In the genomic region with DNA sequence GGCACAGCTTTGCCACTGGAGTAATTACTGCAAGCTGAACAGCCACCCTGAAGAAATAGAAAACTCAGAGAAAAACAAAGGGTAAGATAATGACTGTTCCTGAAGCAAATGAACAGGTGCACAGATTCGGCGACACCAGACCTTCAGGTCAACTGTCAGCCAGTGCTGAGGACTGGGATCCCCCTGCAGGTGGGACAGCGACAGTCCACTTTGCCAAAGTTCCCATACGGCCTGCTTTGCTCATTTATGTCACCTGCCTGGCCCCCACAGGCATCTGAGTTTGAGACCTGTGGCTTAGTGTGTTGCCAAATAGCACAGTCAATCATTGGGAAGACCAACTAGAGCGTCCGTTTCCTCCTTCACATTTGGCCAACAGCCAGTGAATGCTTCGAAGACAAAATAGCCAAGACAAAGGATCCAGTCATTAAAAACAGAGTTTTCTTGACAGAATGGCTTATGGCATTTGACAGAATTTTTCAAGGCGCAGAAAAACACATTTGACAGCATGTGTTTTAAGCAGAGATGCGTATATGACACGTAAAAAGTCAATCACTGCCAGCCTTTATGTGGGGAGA, we compare ENCODE assay signal across 16 cellular contexts.
DNase-seq lines count a peak whose midpoint lies in the region; ATAC-seq and TF ChIP-seq lines count a peak whose summit lies in the region.
"Had no signal": no experiment of that assay in that cellular context is flagged by ENCODE, and none has a peak within 500 bp of the region (broad histone marks: within the 10 kb centered on the region; RNA-seq: fewer than 3 reads in every experiment).

No MANE protein-coding gene starts in this region.

- no peak overlapping the region for H3K27ac Mint-ChIP-seq in WTC11
- H3K27ac Mint-ChIP-seq: activated CD4-positive, alpha-beta T cell treated with anti-CD3 and anti-CD28 coated beads, Interleukin-2, amount 10 ng/mL, durations not matched to agents 24 days and 14 days; activated naive CD4-positive, alpha-beta T cell treated with anti-CD3 and anti-CD28 coated beads for 36 hours; dendritic cell treated with granulocyte-macrophage colony-stimulating factor and Interleukin-4, amounts not matched to agents 40 ng/mL and 50 ng/mL, for 4 days; memory B cell had no signal

- H3K4me1 Mint-ChIP-seq in WTC11: peaks cover 4% of the 10 kb centered on the region
- H3K4me1 Mint-ChIP-seq: activated CD4-positive, alpha-beta T cell treated with anti-CD3 and anti-CD28 coated beads, Interleukin-2, amount 10 ng/mL, durations not matched to agents 24 days and 14 days; memory B cell had no signal

- DNase-seq in D341Med (ENCODE audit: low spot score) (peak; percentile 42), HEK293T (ENCODE audit: extremely low spot score) (peak; percentile 20), WTC11 (ENCODE audit: low spot score) (peak; percentile 62), left kidney (ENCODE audit: low read depth, low spot score) (peak; percentile 36), lower leg skin (ENCODE audit: low spot score in 2 of 2) (no peak), NCI-H2171 treated with DMSO at 0.1 percent for 48 hours (lab: John Stamatoyannopoulos, UW) (no peak), OCI-M1 (lab: John Stamatoyannopoulos, UW) (no peak)
- no peak for DNase-seq in activated CD4-positive, alpha-beta T cell treated with anti-CD3 and anti-CD28 coated beads, Interleukin-2, amount 50 U/mL, for 48 hours
- DNase-seq: activated CD4-positive, alpha-beta T cell treated with anti-CD3 and anti-CD28 coated beads, Interleukin-2, amount 10 ng/mL, durations not matched to agents 24 days and 14 days; activated naive CD4-positive, alpha-beta T cell treated with anti-CD3 and anti-CD28 coated beads for 36 hours; retina had no signal

- H3K4me3 Mint-ChIP-seq in WTC11: no peak overlapping the region
- H3K4me3 Mint-ChIP-seq: activated CD4-positive, alpha-beta T cell treated with anti-CD3 and anti-CD28 coated beads, Interleukin-2, amount 10 ng/mL, durations not matched to agents 24 days and 14 days; activated naive CD4-positive, alpha-beta T cell treated with anti-CD3 and anti-CD28 coated beads for 36 hours; dendritic cell treated with granulocyte-macrophage colony-stimulating factor and Interleukin-4, amounts not matched to agents 40 ng/mL and 50 ng/mL, for 4 days; memory B cell had no signal

- no peak for TF ChIP-seq POLR2A in lower leg skin (IDR thresholded peaks at IDR 0.05)

- CTCF ChIA-PET in HEK293T (lab: Yijun Ruan, JAX): no interaction called here
- CTCF ChIA-PET in WTC11 (lab: Charles Lee): interaction anchor here (1.0 to 1.7 kb wide), 2 partner anchors 13 to 81 kb away, joined by 3 to 7 read pairs; no protein-coding TSS in a partner anchor

- WGBS in lower leg skin, 2 donors: 48 to 49% methylated on average over 10 of the region's 10 CpGs

- intact Hi-C loops in lower leg skin (cut with DNase I; ENCODE audit: low total_unique reads): no loop called here

- peak; percentile 31; the same call in 1 of the 2 replicates for TF ChIP-seq CTCF in WTC11 (IDR thresholded peaks at IDR 0.05)
- TF ChIP-seq CTCF in lower leg skin (IDR thresholded peaks at IDR 0.05): no peak

- no peaks in the 10 kb centered on the region for H3K36me3 Mint-ChIP-seq in WTC11
- H3K36me3 Mint-ChIP-seq: memory B cell had no signal

- POLR2A ChIA-PET in HEK293T (lab: Yijun Ruan, JAX): no interaction called here
- POLR2A ChIA-PET in WTC11 (lab: Charles Lee): no interaction called here

- peak; percentile 81 for ATAC-seq in WTC11
- ATAC-seq: gastroesophageal sphincter had no signal

- no peak overlapping the region for H3K4me3 ChIP-seq in lower leg skin (ENCODE audit: low read depth, poor library complexity, severe bottlenecking)
- H3K4me3 ChIP-seq: gastroesophageal sphincter, SK-N-MC, thyroid gland had no signal

- H3K27me3 Mint-ChIP-seq in WTC11 (ENCODE audit: low read depth): no peaks in the 10 kb centered on the region
- H3K27me3 Mint-ChIP-seq: activated CD4-positive, alpha-beta T cell treated with anti-CD3 and anti-CD28 coated beads, Interleukin-2, amount 10 ng/mL, durations not matched to agents 24 days and 14 days; dendritic cell treated with granulocyte-macrophage colony-stimulating factor and Interleukin-4, amounts not matched to agents 40 ng/mL and 50 ng/mL, for 4 days had no signal

- H3K9me3 Mint-ChIP-seq in WTC11: no peaks in the 10 kb centered on the region
- H3K9me3 Mint-ChIP-seq: activated CD4-positive, alpha-beta T cell treated with anti-CD3 and anti-CD28 coated beads, Interleukin-2, amount 10 ng/mL, durations not matched to agents 24 days and 14 days; activated naive CD4-positive, alpha-beta T cell treated with anti-CD3 and anti-CD28 coated beads for 36 hours; dendritic cell treated with granulocyte-macrophage colony-stimulating factor and Interleukin-4, amounts not matched to agents 40 ng/mL and 50 ng/mL, for 4 days; memory B cell had no signal

TF ChIP-seq in HEK293T, 16 proteins besides CTCF, POLR2A, EP300 and RAD21:
- no peak for TF ChIP-seq LEF1 (IDR thresholded peaks at IDR 0.05; ENCODE audit: borderline replicate concordance)
- no peak for TF ChIP-seq SUZ12 (IDR thresholded peaks at IDR 0.05)
- TF ChIP-seq, protein P1, sequence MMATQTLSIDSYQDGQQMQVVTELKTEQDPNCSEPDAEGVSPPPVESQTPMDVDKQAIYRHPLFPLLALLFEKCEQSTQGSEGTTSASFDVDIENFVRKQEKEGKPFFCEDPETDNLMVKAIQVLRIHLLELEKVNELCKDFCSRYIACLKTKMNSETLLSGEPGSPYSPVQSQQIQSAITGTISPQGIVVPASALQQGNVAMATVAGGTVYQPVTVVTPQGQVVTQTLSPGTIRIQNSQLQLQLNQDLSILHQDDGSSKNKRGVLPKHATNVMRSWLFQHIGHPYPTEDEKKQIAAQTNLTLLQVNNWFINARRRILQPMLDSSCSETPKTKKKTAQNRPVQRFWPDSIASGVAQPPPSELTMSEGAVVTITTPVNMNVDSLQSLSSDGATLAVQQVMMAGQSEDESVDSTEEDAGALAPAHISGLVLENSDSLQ (IDR thresholded peaks at IDR 0.05): no peak
- TF ChIP-seq ELF4 (IDR thresholded peaks at IDR 0.05): no peak
- no peak for TF ChIP-seq FOXA1 (IDR thresholded peaks at IDR 0.05)
- TF ChIP-seq ZNF384 (IDR thresholded peaks at IDR 0.05): no peak
- no peak for TF ChIP-seq L3MBTL2 (conservative IDR thresholded peaks at IDR 0.05)
- TF ChIP-seq FOXK2 (IDR thresholded peaks at IDR 0.05): no peak
- no peak for TF ChIP-seq TARDBP (IDR thresholded peaks at IDR 0.05)
- no peak for TF ChIP-seq ARNT (IDR thresholded peaks at IDR 0.05)
- no peak for TF ChIP-seq SP1 (IDR thresholded peaks at IDR 0.05)
- no peak for TF ChIP-seq BHLHE40 (IDR thresholded peaks at IDR 0.05; ENCODE audit: borderline replicate concordance)
- TF ChIP-seq NFRKB (IDR thresholded peaks at IDR 0.05): no peak
- TF ChIP-seq HDGF (IDR thresholded peaks at IDR 0.05; ENCODE audit: borderline replicate concordance): no peak
- TF ChIP-seq FOXM1 (IDR thresholded peaks at IDR 0.05; ENCODE audit: borderline replicate concordance): no peak
- TF ChIP-seq CTBP1 (IDR thresholded peaks at IDR 0.05; ENCODE audit: borderline replicate concordance): no peak

TF ChIP-seq in WTC11, 78 proteins besides CTCF, POLR2A, EP300 and RAD21 (continues in another document):
- TF ChIP-seq, protein P2, sequence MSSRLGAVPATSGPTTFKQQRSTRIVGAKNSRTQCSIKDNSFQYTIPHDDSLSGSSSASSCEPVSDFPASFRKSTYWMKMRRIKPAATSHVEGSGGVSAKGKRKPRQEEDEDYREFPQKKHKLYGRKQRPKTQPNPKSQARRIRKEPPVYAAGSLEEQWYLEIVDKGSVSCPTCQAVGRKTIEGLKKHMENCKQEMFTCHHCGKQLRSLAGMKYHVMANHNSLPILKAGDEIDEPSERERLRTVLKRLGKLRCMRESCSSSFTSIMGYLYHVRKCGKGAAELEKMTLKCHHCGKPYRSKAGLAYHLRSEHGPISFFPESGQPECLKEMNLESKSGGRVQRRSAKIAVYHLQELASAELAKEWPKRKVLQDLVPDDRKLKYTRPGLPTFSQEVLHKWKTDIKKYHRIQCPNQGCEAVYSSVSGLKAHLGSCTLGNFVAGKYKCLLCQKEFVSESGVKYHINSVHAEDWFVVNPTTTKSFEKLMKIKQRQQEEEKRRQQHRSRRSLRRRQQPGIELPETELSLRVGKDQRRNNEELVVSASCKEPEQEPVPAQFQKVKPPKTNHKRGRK (CRISPR knock-in tag; IDR thresholded peaks at IDR 0.05; ENCODE audit: borderline replicate concordance): no peak
- TF ChIP-seq, protein P3, sequence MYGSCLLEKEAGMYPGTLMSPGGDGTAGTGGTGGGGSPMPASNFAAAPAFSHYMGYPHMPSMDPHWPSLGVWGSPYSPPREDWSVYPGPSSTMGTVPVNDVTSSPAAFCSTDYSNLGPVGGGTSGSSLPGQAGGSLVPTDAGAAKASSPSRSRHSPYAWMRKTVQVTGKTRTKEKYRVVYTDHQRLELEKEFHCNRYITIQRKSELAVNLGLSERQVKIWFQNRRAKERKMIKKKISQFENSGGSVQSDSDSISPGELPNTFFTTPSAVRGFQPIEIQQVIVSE (CRISPR knock-in tag; IDR thresholded peaks at IDR 0.05; ENCODE audit: borderline replicate concordance): no peak
- TF ChIP-seq KAT7 (CRISPR knock-in tag; IDR thresholded peaks at IDR 0.05; ENCODE audit: borderline replicate concordance): no peak
- no peak for TF ChIP-seq NR3C1 (CRISPR knock-in tag; conservative IDR thresholded peaks at IDR 0.05; ENCODE audit: low read depth)
- TF ChIP-seq ZNF138 (CRISPR knock-in tag; conservative IDR thresholded peaks at IDR 0.05): no peak
- no peak for TF ChIP-seq SMAD4 (CRISPR knock-in tag; IDR thresholded peaks at IDR 0.05)
- TF ChIP-seq EMX1 (CRISPR knock-in tag; IDR thresholded peaks at IDR 0.05): no peak
- TF ChIP-seq, protein P4, sequence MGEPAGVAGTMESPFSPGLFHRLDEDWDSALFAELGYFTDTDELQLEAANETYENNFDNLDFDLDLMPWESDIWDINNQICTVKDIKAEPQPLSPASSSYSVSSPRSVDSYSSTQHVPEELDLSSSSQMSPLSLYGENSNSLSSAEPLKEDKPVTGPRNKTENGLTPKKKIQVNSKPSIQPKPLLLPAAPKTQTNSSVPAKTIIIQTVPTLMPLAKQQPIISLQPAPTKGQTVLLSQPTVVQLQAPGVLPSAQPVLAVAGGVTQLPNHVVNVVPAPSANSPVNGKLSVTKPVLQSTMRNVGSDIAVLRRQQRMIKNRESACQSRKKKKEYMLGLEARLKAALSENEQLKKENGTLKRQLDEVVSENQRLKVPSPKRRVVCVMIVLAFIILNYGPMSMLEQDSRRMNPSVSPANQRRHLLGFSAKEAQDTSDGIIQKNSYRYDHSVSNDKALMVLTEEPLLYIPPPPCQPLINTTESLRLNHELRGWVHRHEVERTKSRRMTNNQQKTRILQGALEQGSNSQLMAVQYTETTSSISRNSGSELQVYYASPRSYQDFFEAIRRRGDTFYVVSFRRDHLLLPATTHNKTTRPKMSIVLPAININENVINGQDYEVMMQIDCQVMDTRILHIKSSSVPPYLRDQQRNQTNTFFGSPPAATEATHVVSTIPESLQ (CRISPR knock-in tag; IDR thresholded peaks at IDR 0.05): no peak
- TF ChIP-seq ZNF671 (CRISPR knock-in tag; IDR thresholded peaks at IDR 0.05): no peak
- no peak for TF ChIP-seq ZNF121 (CRISPR knock-in tag; IDR thresholded peaks at IDR 0.05)
- TF ChIP-seq GTF2I (CRISPR knock-in tag; conservative IDR thresholded peaks at IDR 0.05): no peak
- no peak for TF ChIP-seq SMAD3 (CRISPR knock-in tag; IDR thresholded peaks at IDR 0.05; ENCODE audit: borderline replicate concordance)

Comparison
In these comparisons a context has a peak if more than half of its experiments do, and no peak if none do; other contexts are left out.
1. DNase-seq: peak in D341Med (single experiment), HEK293T (single experiment), WTC11 (single experiment) and left kidney (single experiment); none in lower leg skin (0 of 2), NCI-H2171 treated with DMSO at 0.1 percent for 48 hours (single experiment), activated CD4-positive, alpha-beta T cell treated with anti-CD3 and anti-CD28 coated beads, Interleukin-2, amount 50 U/mL, for 48 hours (0 of 2) and OCI-M1 (single experiment).